6 cellular contexts compared by ENCODE assay signal in the genomic region with DNA sequence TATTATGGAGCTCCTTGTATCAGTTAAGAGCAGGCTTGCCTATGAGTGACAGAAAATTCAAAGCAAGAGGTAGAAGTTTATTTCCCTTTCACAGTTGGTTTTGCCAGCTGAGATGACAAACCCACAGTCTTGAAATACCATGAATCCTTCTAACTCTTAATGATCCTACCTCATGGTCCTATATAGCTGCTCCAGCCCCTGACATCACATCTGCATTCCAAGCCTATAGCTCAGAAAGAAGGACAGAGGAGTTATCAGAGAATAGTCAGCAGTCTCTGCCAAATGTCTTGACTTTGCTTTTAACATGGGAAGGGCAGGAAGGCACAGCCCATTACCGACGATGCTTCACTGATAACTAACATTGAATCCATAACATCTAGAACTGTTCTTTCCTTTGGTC.
"Had no signal": no experiment of that assay in that cellular context is flagged by ENCODE, and none has a peak within 500 bp of the region (broad histone marks: within the 10 kb centered on the region; RNA-seq: fewer than 3 reads in every experiment).

No MANE protein-coding gene starts in this region.

- DNase-seq: GM23248, GOT3, HFFc6 had no signal

- H3K4me1 Mint-ChIP-seq: IgD-negative memory B cell had no signal

- H3K36me3 Mint-ChIP-seq: IgD-negative memory B cell had no signal

- H3K4me3 Mint-ChIP-seq: HFFc6, IgD-negative memory B cell had no signal

- H3K4me1 ChIP-seq: HAP-1 had no signal

- H3K27ac Mint-ChIP-seq: HFFc6, IgD-negative memory B cell had no signal

- H3K9me3 ChIP-seq: HAP-1 had no signal

- H2AFZ ChIP-seq: GM23248 had no signal

- H3K9me3 Mint-ChIP-seq: HFFc6, IgD-negative memory B cell had no signal

- H3K9ac ChIP-seq: GM23248 had no signal

- H3K27ac ChIP-seq: GM23248, HL-60 had no signal

- H3K4me3 ChIP-seq: GM23248, HAP-1 had no signal

- H3K36me3 ChIP-seq: HAP-1 had no signal
